ENCODE assay signal across 12 cellular contexts in genomic region chr5:90548069-90548593, GRCh38. TPM values are rescaled to one million over a fixed set of nuclear protein-coding genes. Genes with fewer than 3 reads are reported as not detected.
DNase-seq lines count a peak whose midpoint lies in the region; ATAC-seq, FAIRE-seq and TF ChIP-seq lines count a peak whose summit lies in the region.
"Had no signal": no experiment of that assay in that cellular context is flagged by ENCODE, and none has a peak within 500 bp of the region (broad histone marks: within the 10 kb centered on the region; RNA-seq: fewer than 3 reads in every experiment).

No MANE protein-coding gene starts in this region.

- DNase-seq in NCI-H146 (lab: John Stamatoyannopoulos, UW) = peak; percentile 84
- DNase-seq in WTC11 (ENCODE audit: low spot score) = no peak
- DNase-seq in pancreas = peak; percentile 47 to 69 (median 60)
- no peak for DNase-seq in D721Med (ENCODE audit: insufficient read length, low spot score)
- DNase-seq in pons (ENCODE audit: low spot score) = no peak
- no peak for DNase-seq in inferior parietal cortex (ENCODE audit: extremely low spot score)
- DNase-seq: natural killer cell had no signal

- H3K9me3 ChIP-seq in pancreas = no peaks in the 10 kb centered on the region
- H3K9me3 ChIP-seq: gastroesophageal sphincter, vagina had no signal

- POLR2A ChIA-PET in WTC11 (lab: Charles Lee) = no interaction called here

- H3K4me3 Mint-ChIP-seq in WTC11 = no peak overlapping the region
- H3K4me3 Mint-ChIP-seq: natural killer cell had no signal

- intact Hi-C loops in pancreas (cut with DNase I) = no loop called here

- peaks cover 0 to 9% (median 4%) of the 10 kb centered on the region in 3 donors for H3K4me1 ChIP-seq in pancreas
- H3K4me1 ChIP-seq: gastroesophageal sphincter, vagina had no signal

- peak; percentile 54 for ATAC-seq in GM19351 (IDR thresholded peaks at IDR 0.05; ENCODE audit: unreplicated experiment)
- peak; percentile 56; the same call in 1 of the 2 replicates for ATAC-seq in WTC11
- peak; percentile 96 to 99 (median 99) for ATAC-seq in pancreas
- ATAC-seq in HG02763 (IDR thresholded peaks at IDR 0.05; ENCODE audit: unreplicated experiment) = no peak
- ATAC-seq: gastroesophageal sphincter, natural killer cell had no signal

- no peak overlapping the region for H3K27ac ChIP-seq in pancreas
- H3K27ac ChIP-seq: cardiac muscle cell, gastroesophageal sphincter, vagina had no signal

- CTCF ChIA-PET in WTC11 (lab: Charles Lee) = no interaction called here

- no peaks in the 10 kb centered on the region for H3K36me3 ChIP-seq in pancreas
- H3K36me3 ChIP-seq: cardiac muscle cell, gastroesophageal sphincter, vagina had no signal

- no peak overlapping the region for H3K4me3 ChIP-seq in pancreas
- H3K4me3 ChIP-seq: cardiac muscle cell, gastroesophageal sphincter, vagina had no signal

- 11 to 12% methylated on average over 5 of the region's 5 CpGs for WGBS in pancreas, 2 donors

- FAIRE-seq in pancreas (lab: Jason Lieb, UNC) = peak; percentile 67
- no peak for FAIRE-seq in D721Med (lab: Jason Lieb, UNC)

- H3K36me3 Mint-ChIP-seq in WTC11 = no peaks in the 10 kb centered on the region
- H3K36me3 Mint-ChIP-seq: natural killer cell had no signal

- H3K27ac Mint-ChIP-seq in WTC11 = no peak overlapping the region
- H3K27ac Mint-ChIP-seq: natural killer cell had no signal

- H3K9me3 Mint-ChIP-seq in WTC11 = peaks cover 6% of the 10 kb centered on the region; the same call in 1 of the 2 replicates
- H3K9me3 Mint-ChIP-seq: natural killer cell had no signal

- H3K27me3 Mint-ChIP-seq in WTC11 (ENCODE audit: low read depth) = no peaks in the 10 kb centered on the region

- TF ChIP-seq CTCF in WTC11 (IDR thresholded peaks at IDR 0.05) (no peak), pancreas (IDR thresholded peaks at IDR 0.05) (no peak), D721Med (IDR thresholded peaks at IDR 0.05; ENCODE audit: insufficient read depth, missing control alignments) (no peak)

- H3K4me1 Mint-ChIP-seq in WTC11 = peaks cover 51% of the 10 kb centered on the region
- H3K4me1 Mint-ChIP-seq: natural killer cell had no signal

- H3K27me3 ChIP-seq in pancreas = peaks cover 0 to 3% (median 0%) of the 10 kb centered on the region in 4 donors
- H3K27me3 ChIP-seq: cardiac muscle cell, vagina had no signal

TF ChIP-seq in WTC11, 78 proteins besides CTCF, POLR2A, EP300 and RAD21:
- TF ChIP-seq, protein P1, sequence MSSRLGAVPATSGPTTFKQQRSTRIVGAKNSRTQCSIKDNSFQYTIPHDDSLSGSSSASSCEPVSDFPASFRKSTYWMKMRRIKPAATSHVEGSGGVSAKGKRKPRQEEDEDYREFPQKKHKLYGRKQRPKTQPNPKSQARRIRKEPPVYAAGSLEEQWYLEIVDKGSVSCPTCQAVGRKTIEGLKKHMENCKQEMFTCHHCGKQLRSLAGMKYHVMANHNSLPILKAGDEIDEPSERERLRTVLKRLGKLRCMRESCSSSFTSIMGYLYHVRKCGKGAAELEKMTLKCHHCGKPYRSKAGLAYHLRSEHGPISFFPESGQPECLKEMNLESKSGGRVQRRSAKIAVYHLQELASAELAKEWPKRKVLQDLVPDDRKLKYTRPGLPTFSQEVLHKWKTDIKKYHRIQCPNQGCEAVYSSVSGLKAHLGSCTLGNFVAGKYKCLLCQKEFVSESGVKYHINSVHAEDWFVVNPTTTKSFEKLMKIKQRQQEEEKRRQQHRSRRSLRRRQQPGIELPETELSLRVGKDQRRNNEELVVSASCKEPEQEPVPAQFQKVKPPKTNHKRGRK (CRISPR knock-in tag; IDR thresholded peaks at IDR 0.05; ENCODE audit: borderline replicate concordance) = no peak
- TF ChIP-seq NR1H2 (CRISPR knock-in tag; IDR thresholded peaks at IDR 0.05) (no peak), RELA (CRISPR knock-in tag; IDR thresholded peaks at IDR 0.05; ENCODE audit: borderline replicate concordance) (no peak), KAT7 (CRISPR knock-in tag; IDR thresholded peaks at IDR 0.05; ENCODE audit: borderline replicate concordance) (no peak), GRHL2 (CRISPR knock-in tag; IDR thresholded peaks at IDR 0.05; ENCODE audit: insufficient replicate concordance, severe bottlenecking) (no peak), HMGA2 (CRISPR knock-in tag; IDR thresholded peaks at IDR 0.05) (no peak), ZNF232 (CRISPR knock-in tag; IDR thresholded peaks at IDR 0.05) (no peak), ELF4 (CRISPR knock-in tag; IDR thresholded peaks at IDR 0.05; ENCODE audit: low read depth) (no peak), USF1 (CRISPR knock-in tag; IDR thresholded peaks at IDR 0.05) (no peak), ZMAT4 (CRISPR knock-in tag; IDR thresholded peaks at IDR 0.05) (no peak), TCF7 (CRISPR knock-in tag; IDR thresholded peaks at IDR 0.05; ENCODE audit: low read depth) (no peak)
- TF ChIP-seq, protein P2, sequence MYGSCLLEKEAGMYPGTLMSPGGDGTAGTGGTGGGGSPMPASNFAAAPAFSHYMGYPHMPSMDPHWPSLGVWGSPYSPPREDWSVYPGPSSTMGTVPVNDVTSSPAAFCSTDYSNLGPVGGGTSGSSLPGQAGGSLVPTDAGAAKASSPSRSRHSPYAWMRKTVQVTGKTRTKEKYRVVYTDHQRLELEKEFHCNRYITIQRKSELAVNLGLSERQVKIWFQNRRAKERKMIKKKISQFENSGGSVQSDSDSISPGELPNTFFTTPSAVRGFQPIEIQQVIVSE (CRISPR knock-in tag; IDR thresholded peaks at IDR 0.05; ENCODE audit: borderline replicate concordance) = no peak
- TF ChIP-seq, protein P3, sequence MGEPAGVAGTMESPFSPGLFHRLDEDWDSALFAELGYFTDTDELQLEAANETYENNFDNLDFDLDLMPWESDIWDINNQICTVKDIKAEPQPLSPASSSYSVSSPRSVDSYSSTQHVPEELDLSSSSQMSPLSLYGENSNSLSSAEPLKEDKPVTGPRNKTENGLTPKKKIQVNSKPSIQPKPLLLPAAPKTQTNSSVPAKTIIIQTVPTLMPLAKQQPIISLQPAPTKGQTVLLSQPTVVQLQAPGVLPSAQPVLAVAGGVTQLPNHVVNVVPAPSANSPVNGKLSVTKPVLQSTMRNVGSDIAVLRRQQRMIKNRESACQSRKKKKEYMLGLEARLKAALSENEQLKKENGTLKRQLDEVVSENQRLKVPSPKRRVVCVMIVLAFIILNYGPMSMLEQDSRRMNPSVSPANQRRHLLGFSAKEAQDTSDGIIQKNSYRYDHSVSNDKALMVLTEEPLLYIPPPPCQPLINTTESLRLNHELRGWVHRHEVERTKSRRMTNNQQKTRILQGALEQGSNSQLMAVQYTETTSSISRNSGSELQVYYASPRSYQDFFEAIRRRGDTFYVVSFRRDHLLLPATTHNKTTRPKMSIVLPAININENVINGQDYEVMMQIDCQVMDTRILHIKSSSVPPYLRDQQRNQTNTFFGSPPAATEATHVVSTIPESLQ (CRISPR knock-in tag; IDR thresholded peaks at IDR 0.05) = no peak
- TF ChIP-seq, protein P4, sequence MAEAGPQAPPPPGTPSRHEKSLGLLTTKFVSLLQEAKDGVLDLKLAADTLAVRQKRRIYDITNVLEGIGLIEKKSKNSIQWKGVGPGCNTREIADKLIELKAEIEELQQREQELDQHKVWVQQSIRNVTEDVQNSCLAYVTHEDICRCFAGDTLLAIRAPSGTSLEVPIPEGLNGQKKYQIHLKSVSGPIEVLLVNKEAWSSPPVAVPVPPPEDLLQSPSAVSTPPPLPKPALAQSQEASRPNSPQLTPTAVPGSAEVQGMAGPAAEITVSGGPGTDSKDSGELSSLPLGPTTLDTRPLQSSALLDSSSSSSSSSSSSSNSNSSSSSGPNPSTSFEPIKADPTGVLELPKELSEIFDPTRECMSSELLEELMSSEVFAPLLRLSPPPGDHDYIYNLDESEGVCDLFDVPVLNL (CRISPR knock-in tag; IDR thresholded peaks at IDR 0.05; ENCODE audit: borderline replicate concordance, low read depth) = no peak
- TF ChIP-seq, protein P5, sequence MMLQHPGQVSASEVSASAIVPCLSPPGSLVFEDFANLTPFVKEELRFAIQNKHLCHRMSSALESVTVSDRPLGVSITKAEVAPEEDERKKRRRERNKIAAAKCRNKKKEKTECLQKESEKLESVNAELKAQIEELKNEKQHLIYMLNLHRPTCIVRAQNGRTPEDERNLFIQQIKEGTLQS (CRISPR knock-in tag; conservative IDR thresholded peaks at IDR 0.05) = no peak
- TF ChIP-seq, protein P6, sequence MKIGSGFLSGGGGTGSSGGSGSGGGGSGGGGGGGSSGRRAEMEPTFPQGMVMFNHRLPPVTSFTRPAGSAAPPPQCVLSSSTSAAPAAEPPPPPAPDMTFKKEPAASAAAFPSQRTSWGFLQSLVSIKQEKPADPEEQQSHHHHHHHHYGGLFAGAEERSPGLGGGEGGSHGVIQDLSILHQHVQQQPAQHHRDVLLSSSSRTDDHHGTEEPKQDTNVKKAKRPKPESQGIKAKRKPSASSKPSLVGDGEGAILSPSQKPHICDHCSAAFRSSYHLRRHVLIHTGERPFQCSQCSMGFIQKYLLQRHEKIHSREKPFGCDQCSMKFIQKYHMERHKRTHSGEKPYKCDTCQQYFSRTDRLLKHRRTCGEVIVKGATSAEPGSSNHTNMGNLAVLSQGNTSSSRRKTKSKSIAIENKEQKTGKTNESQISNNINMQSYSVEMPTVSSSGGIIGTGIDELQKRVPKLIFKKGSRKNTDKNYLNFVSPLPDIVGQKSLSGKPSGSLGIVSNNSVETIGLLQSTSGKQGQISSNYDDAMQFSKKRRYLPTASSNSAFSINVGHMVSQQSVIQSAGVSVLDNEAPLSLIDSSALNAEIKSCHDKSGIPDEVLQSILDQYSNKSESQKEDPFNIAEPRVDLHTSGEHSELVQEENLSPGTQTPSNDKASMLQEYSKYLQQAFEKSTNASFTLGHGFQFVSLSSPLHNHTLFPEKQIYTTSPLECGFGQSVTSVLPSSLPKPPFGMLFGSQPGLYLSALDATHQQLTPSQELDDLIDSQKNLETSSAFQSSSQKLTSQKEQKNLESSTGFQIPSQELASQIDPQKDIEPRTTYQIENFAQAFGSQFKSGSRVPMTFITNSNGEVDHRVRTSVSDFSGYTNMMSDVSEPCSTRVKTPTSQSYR (CRISPR knock-in tag; IDR thresholded peaks at IDR 0.05) = no peak

RNA-seq across cellular contexts. Expression of gene ADGRV1, which starts 10.5 kb away (rescaled TPM):
- total RNA-seq in WTC11 (2021) (69.5 to 74.5 TPM (median 69.8 TPM) in 3 replicates), pancreas (1 to 10 TPM; 4.0 to 6.5 (median 5.4) TPM)
- polyA plus RNA-seq in pancreas = 1 to 10 TPM; 3.9 to 6.9 TPM

RNA-seq across cellular contexts. Expression of gene LYSMD3, which starts 18.7 kb away (rescaled TPM):
- 13.4 to 15.8 TPM (median 14.8 TPM) in 3 replicates for total RNA-seq in WTC11 (2021)
- total RNA-seq in pancreas = 10 to 100 TPM in 1 of 6 donors, 1 to 10 TPM in 5; 6.0 to 11.7 (median 7.8) TPM
- polyA plus RNA-seq in pancreas = 1 to 10 TPM; 2.5 to 6.5 TPM

Comparison
In these comparisons a context has a peak if more than half of its experiments do, and no peak if none do; other contexts are left out.
1. DNase-seq: peak in NCI-H146 (single experiment) and pancreas (6 of 6); none in WTC11 (single experiment), D721Med (single experiment), pons (single experiment) and inferior parietal cortex (single experiment).